ENCODE assay signal across 8 cellular contexts in the genomic region with DNA sequence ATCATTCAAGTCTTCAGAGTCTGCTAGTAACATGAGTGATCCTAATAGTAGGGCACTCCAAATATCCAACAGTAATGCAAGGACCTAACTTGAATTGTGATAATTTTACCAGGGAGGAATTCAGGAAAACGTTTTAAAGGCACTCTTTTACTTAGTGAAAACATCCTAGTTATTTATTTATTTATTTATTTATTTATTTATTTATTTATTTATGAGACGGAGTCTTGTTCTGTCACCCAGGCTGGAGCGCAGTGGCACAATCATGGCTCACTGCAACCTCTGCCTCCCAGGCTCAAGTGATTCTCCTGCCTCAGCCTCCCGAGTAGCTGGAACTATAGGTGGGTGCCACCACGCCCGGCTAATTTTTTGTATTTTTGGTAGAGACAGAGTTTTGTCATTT. TPM values are rescaled to one million over a fixed set of nuclear protein-coding genes. Genes with fewer than 3 reads are reported as not detected.
"Had no signal": no experiment of that assay in that cellular context is flagged by ENCODE, and none has a peak within 500 bp of the region (broad histone marks: within the 10 kb centered on the region; RNA-seq: fewer than 3 reads in every experiment).

No MANE protein-coding gene starts in this region.

RNA-seq across cellular contexts. Expression of a gene that starts 53.1 kb away (rescaled TPM):
- polyA plus RNA-seq: naive thymus-derived CD8-positive, alpha-beta T cell; neural cell; ovary; pancreas; right cardiac atrium; sigmoid colon; small intestine; smooth muscle cell had no signal
